In the genomic region with DNA sequence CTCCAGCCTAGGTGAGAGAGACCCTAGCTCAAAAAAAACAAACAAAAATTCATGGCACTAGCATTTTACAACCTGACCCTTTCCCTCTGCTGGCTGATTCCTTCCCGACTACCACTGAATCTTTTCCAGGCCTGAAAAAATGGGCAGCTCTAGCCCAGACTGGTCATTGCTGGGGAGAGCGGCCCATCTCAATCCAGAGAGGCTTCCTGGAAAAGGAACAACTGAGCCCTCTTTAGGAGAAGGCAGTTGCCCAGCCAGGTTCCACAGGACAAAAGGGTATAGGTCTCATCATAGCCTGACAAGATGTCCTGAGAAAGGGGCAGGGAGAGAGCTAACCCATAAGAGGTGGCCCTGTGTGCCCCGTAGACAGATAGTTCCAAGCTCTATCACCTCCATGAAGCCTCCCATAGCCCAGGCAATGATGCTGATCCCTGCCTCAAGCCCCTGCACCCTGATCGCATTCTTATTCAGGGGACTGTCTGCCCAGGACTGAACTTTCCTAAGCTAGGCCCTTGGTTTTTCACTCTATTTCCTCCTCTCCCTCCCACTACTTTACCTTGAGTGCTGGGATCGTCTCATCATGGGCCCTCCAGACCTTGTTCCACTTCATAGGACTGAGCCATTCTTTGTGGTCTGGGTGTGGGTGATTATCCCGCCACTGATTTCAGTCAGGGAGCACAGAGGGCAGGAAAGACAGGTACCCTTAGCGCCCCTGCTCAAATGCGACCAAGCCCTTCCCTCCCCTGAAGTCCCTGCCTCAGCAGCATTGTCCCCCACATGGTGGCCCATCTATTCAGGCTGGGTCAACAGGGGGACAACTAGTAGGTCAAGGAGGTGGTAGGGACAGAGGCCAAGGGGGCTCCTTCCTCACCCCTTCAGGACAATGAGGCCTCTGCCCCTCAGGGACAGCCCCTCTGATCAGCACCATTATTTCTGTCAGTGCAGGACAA, we compare ENCODE assay signal across 1 cellular context.
TF ChIP-seq lines count a peak whose summit lies in the region.

No MANE protein-coding gene starts in this region.

TF ChIP-seq in HepG2, 621 proteins besides CTCF, POLR2A, EP300 and RAD21 (continued from another document):
- TF ChIP-seq, protein P1, sequence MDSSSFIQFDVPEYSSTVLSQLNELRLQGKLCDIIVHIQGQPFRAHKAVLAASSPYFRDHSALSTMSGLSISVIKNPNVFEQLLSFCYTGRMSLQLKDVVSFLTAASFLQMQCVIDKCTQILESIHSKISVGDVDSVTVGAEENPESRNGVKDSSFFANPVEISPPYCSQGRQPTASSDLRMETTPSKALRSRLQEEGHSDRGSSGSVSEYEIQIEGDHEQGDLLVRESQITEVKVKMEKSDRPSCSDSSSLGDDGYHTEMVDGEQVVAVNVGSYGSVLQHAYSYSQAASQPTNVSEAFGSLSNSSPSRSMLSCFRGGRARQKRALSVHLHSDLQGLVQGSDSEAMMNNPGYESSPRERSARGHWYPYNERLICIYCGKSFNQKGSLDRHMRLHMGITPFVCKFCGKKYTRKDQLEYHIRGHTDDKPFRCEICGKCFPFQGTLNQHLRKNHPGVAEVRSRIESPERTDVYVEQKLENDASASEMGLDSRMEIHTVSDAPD (CRISPR knock-in tag; IDR thresholded peaks at IDR 0.05): no peak
- TF ChIP-seq ZMYM2 (CRISPR knock-in tag; IDR thresholded peaks at IDR 0.05) (no peak), HNF4A (CRISPR knock-in tag; IDR thresholded peaks at IDR 0.05) (no peak), ZNF792 (CRISPR knock-in tag; IDR thresholded peaks at IDR 0.05) (no peak), KAT7 (CRISPR knock-in tag; IDR thresholded peaks at IDR 0.05; ENCODE audit: borderline replicate concordance) (no peak), ZNF567 (CRISPR knock-in tag; IDR thresholded peaks at IDR 0.05; ENCODE audit: borderline replicate concordance) (no peak), REL (CRISPR knock-in tag; conservative IDR thresholded peaks at IDR 0.05) (0 out of 2 replicates have a peak, but pooled peaks have one; percentile 60), ZMYM3 (CRISPR knock-in tag; IDR thresholded peaks at IDR 0.05) (no peak), PITX1 (CRISPR knock-in tag; IDR thresholded peaks at IDR 0.05) (no peak), HINFP (CRISPR knock-in tag; IDR thresholded peaks at IDR 0.05; ENCODE audit: low read depth) (no peak), NCOA5 (CRISPR knock-in tag; IDR thresholded peaks at IDR 0.05) (peak; percentile 67; the same call in 1 of the 2 replicates), ZNF430 (CRISPR knock-in tag; IDR thresholded peaks at IDR 0.05) (no peak), NCOA1 (CRISPR knock-in tag; IDR thresholded peaks at IDR 0.05) (no peak), REXO4 (CRISPR knock-in tag; IDR thresholded peaks at IDR 0.05; ENCODE audit: borderline replicate concordance) (no peak), E2F1 (CRISPR knock-in tag; IDR thresholded peaks at IDR 0.05) (no peak), POLR2AphosphoS5 (IDR thresholded peaks at IDR 0.05; ENCODE audit: low read depth, low read length) (peak; percentile 54), ELF4 (CRISPR knock-in tag; IDR thresholded peaks at IDR 0.05; ENCODE audit: borderline replicate concordance) (no peak), FLYWCH1 (CRISPR knock-in tag; IDR thresholded peaks at IDR 0.05) (no peak), TEAD3 (CRISPR knock-in tag; optimal IDR thresholded peaks at IDR 0.05; ENCODE audit: borderline replicate concordance) (no peak), NFE2L1 (CRISPR knock-in tag; IDR thresholded peaks at IDR 0.05; ENCODE audit: borderline replicate concordance) (no peak), ZNF18 (CRISPR knock-in tag; IDR thresholded peaks at IDR 0.05; ENCODE audit: insufficient replicate concordance) (no peak), ZNF850 (CRISPR knock-in tag; conservative IDR thresholded peaks at IDR 0.05) (no peak), MTF1 (CRISPR knock-in tag; IDR thresholded peaks at IDR 0.05) (no peak), ZNF496 (CRISPR knock-in tag; IDR thresholded peaks at IDR 0.05; ENCODE audit: insufficient replicate concordance) (no peak), RARA (CRISPR knock-in tag; IDR thresholded peaks at IDR 0.05) (no peak), GTF3A (CRISPR knock-in tag; conservative IDR thresholded peaks at IDR 0.05) (0 out of 2 replicates have a peak, but pooled peaks have one; percentile 0), SOX13 (IDR thresholded peaks at IDR 0.05) (0 out of 2 replicates have a peak, but pooled peaks have one; percentile 15), SOX13 (CRISPR knock-in tag; conservative IDR thresholded peaks at IDR 0.05 in 1 of 2, IDR thresholded peaks at IDR 0.05 in 1 of 2) (no peak), GABPA (IDR thresholded peaks at IDR 0.05; ENCODE audit: low read depth, low read length) (no peak), GABPA (CRISPR knock-in tag; IDR thresholded peaks at IDR 0.05; ENCODE audit: low read depth) (no peak), KDM2A (CRISPR knock-in tag; IDR thresholded peaks at IDR 0.05; ENCODE audit: borderline replicate concordance, low read depth) (no peak), U2AF1 (optimal IDR thresholded peaks at IDR 0.05; ENCODE audit: low read depth, low read length) (peak; percentile 16), IKZF1 (IDR thresholded peaks at IDR 0.05) (no peak), MATR3 (CRISPR knock-in tag; IDR thresholded peaks at IDR 0.05) (no peak), NFE2L2 (IDR thresholded peaks at IDR 0.05; ENCODE audit: low read length) (no peak), GATA4 (IDR thresholded peaks at IDR 0.05; ENCODE audit: borderline replicate concordance, low read depth) (no peak), MEIS1 (CRISPR knock-in tag; IDR thresholded peaks at IDR 0.05; ENCODE audit: borderline replicate concordance) (no peak), HOXD1 (CRISPR knock-in tag; IDR thresholded peaks at IDR 0.05) (no peak), NR2F2 (IDR thresholded peaks at IDR 0.05; ENCODE audit: borderline replicate concordance, low read depth) (peak; percentile 29; the same call in 1 of the 2 replicates), NFYC (CRISPR knock-in tag; IDR thresholded peaks at IDR 0.05) (no peak), RARG (CRISPR knock-in tag; IDR thresholded peaks at IDR 0.05; ENCODE audit: low read depth) (no peak)
- TF ChIP-seq, protein P2, sequence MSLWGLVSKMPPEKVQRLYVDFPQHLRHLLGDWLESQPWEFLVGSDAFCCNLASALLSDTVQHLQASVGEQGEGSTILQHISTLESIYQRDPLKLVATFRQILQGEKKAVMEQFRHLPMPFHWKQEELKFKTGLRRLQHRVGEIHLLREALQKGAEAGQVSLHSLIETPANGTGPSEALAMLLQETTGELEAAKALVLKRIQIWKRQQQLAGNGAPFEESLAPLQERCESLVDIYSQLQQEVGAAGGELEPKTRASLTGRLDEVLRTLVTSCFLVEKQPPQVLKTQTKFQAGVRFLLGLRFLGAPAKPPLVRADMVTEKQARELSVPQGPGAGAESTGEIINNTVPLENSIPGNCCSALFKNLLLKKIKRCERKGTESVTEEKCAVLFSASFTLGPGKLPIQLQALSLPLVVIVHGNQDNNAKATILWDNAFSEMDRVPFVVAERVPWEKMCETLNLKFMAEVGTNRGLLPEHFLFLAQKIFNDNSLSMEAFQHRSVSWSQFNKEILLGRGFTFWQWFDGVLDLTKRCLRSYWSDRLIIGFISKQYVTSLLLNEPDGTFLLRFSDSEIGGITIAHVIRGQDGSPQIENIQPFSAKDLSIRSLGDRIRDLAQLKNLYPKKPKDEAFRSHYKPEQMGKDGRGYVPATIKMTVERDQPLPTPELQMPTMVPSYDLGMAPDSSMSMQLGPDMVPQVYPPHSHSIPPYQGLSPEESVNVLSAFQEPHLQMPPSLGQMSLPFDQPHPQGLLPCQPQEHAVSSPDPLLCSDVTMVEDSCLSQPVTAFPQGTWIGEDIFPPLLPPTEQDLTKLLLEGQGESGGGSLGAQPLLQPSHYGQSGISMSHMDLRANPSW (CRISPR knock-in tag; IDR thresholded peaks at IDR 0.05; ENCODE audit: borderline replicate concordance): no peak
- TF ChIP-seq, protein P3, sequence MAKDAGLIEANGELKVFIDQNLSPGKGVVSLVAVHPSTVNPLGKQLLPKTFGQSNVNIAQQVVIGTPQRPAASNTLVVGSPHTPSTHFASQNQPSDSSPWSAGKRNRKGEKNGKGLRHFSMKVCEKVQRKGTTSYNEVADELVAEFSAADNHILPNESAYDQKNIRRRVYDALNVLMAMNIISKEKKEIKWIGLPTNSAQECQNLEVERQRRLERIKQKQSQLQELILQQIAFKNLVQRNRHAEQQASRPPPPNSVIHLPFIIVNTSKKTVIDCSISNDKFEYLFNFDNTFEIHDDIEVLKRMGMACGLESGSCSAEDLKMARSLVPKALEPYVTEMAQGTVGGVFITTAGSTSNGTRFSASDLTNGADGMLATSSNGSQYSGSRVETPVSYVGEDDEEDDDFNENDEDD (CRISPR knock-in tag; IDR thresholded peaks at IDR 0.05; ENCODE audit: borderline replicate concordance): 0 out of 2 replicates have a peak, but pooled peaks have one; percentile 13
